Comparison of ENCODE assay signal across 8 cellular contexts in the genomic region with DNA sequence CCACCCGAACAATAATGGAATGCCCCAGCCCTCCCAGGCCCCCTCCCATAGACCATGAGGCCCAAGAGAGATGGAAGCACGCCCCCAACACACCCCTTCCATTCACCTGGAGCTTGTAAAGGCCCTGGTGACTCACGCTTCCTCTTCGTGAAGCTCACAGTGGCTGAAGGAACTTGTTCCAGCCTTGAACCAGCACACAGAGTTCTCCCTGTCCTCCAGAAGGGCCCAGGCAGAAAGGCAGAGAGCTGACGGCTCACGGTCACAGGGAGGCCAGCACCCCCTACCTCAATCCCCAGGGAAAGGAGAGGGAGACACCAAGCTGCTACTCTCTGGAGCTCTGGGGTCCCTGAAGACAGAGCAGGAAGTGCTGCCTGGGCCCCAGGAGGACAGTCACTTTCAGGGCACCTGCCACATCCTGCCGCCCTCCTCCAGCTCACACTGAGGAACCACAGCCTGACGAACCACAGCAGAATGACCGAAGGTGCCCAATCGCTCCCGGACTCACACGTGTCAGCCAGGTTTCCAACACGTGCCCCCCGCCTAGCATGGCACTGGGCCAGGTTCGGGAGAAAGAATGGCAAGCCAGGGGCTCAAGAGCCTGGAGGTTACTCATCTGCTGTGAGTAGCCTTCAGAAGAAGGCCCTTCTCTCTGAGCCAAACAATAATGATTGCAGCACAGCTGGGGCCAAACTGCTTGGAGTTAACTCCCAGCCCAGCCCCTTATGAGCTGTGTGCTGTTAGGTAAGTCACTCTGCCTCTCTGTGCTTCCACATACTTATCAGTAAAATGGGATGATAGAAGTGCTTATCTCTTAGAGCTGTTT. TPM values are rescaled to one million over a fixed set of nuclear protein-coding genes. Genes with fewer than 3 reads are reported as not detected.
DNase-seq lines count a peak whose midpoint lies in the region; ATAC-seq, FAIRE-seq and TF ChIP-seq lines count a peak whose summit lies in the region.

No MANE protein-coding gene starts in this region.

- no peaks in the 10 kb centered on the region for H3K36me3 ChIP-seq in CD4-positive, alpha-beta memory T cell (ENCODE audit: insufficient read depth, low read length)
- H3K36me3 ChIP-seq in SJSA1 (no peaks in the 10 kb centered on the region; the same call in 1 of the 2 replicates), muscle layer of duodenum (ENCODE audit: control insufficient read depth in 1 of 2, insufficient read depth in 2 of 2, low read length in 2 of 2) (no peaks in the 10 kb centered on the region), tibial nerve (no peaks in the 10 kb centered on the region)

- no peaks in the 10 kb centered on the region for H3K36me3 Mint-ChIP-seq in CD4-positive, alpha-beta memory T cell

- peak overlapping the region in 2 of 8 donors; percentile 12 to 26 for H3K4me3 Mint-ChIP-seq in CD4-positive, alpha-beta memory T cell

- no peaks in the 10 kb centered on the region for H3K9me3 ChIP-seq in CD4-positive, alpha-beta memory T cell (ENCODE audit: control insufficient read depth in 1 of 2, low read length in 2 of 2)
- H3K9me3 ChIP-seq in SJSA1 (replicated peaks) (no peaks in the 10 kb centered on the region), muscle layer of duodenum (ENCODE audit: control insufficient read depth in 1 of 2, low read length in 2 of 2) (no peaks in the 10 kb centered on the region), tibial nerve (no peaks in the 10 kb centered on the region)

- H3K27me3 Mint-ChIP-seq in CD4-positive, alpha-beta memory T cell, result peaks cover 0 to 2% of the 10 kb centered on the region in 2 donors

- H3K27ac Mint-ChIP-seq in CD4-positive, alpha-beta memory T cell, result peak overlapping the region in 5 of 7 donors; percentile 17 to 87 (median 37)

- no peaks in the 10 kb centered on the region for H3K27me3 ChIP-seq in CD4-positive, alpha-beta memory T cell (ENCODE audit: insufficient read depth, low read length)
- H3K27me3 ChIP-seq in SJSA1 (replicated peaks) (no peaks in the 10 kb centered on the region), muscle layer of duodenum (ENCODE audit: low read depth, low read length) (no peaks in the 10 kb centered on the region), tibial nerve (no peaks in the 10 kb centered on the region)

- CTCF ChIA-PET in CD4-positive, alpha-beta memory T cell (lab: Charles Lee; ENCODE audit: partially characterized antibody), result interaction anchor here (1.0 to 1.2 kb wide), 2 partner anchors 26 to 42 kb away, joined by 4 read pairs; no protein-coding TSS in a partner anchor

- no peak for TF ChIP-seq CTCF in cardiac fibroblast (IDR thresholded peaks at IDR 0.05; ENCODE audit: low read depth, low read length)
- TF ChIP-seq CTCF in tibial nerve (IDR thresholded peaks at IDR 0.05), result no peak

- no peak for TF ChIP-seq EP300 in tibial nerve (IDR thresholded peaks at IDR 0.05)

- H3K4me1 Mint-ChIP-seq in CD4-positive, alpha-beta memory T cell, result peaks cover 5 to 25% (median 19%) of the 10 kb centered on the region in 4 donors

- H3K9me3 Mint-ChIP-seq in CD4-positive, alpha-beta memory T cell, result no peaks in the 10 kb centered on the region

- H3K4me1 ChIP-seq in CD4-positive, alpha-beta memory T cell (ENCODE audit: insufficient read depth, low read length), result peaks cover 14% of the 10 kb centered on the region
- H3K4me1 ChIP-seq in SJSA1 (replicated peaks), result peaks cover 29% of the 10 kb centered on the region
- peaks cover 0 to 41% of the 10 kb centered on the region in 2 donors for H3K4me1 ChIP-seq in muscle layer of duodenum (ENCODE audit: control insufficient read depth in 1 of 2, insufficient read depth in 2 of 2, low read length in 2 of 2)
- H3K4me1 ChIP-seq in tibial nerve, result peaks cover 0 to 57% (median 14%) of the 10 kb centered on the region in 4 donors

- peak; percentile 71 for FAIRE-seq in GM19239 (lab: Jason Lieb, UNC)

- H3K27ac ChIP-seq in CD4-positive, alpha-beta memory T cell (ENCODE audit: low read depth, low read length), result no peak overlapping the region
- H3K27ac ChIP-seq in SJSA1, result peak overlapping the region; percentile 41
- peak overlapping the region; percentile 58 for H3K27ac ChIP-seq in muscle layer of duodenum (ENCODE audit: low read length)
- H3K27ac ChIP-seq in tibial nerve, result peak overlapping the region in 3 of 4 donors; percentile 46 to 65 (median 56)

- H3K4me3 ChIP-seq in CD4-positive, alpha-beta memory T cell (ENCODE audit: low read length in 2 of 2), result no peak overlapping the region
- no peak overlapping the region for H3K4me3 ChIP-seq in SJSA1
- H3K4me3 ChIP-seq in cardiac fibroblast (replicated peaks in 1 of 2; ENCODE audit: low read depth in 2 of 2, low read length in 2 of 2), result no peak overlapping the region
- no peak overlapping the region for H3K4me3 ChIP-seq in muscle layer of duodenum (ENCODE audit: low read depth in 1 of 2, low read length in 2 of 2)
- H3K4me3 ChIP-seq in tibial nerve, result no peak overlapping the region

- intact Hi-C loops in CD4-positive, alpha-beta memory T cell (cut with micrococcal nuclease), result no loop called here

- POLR2A ChIA-PET in CD4-positive, alpha-beta memory T cell (lab: Charles Lee; ENCODE audit: partially characterized antibody), result no interaction called here

- TF ChIP-seq POLR2A in tibial nerve (IDR thresholded peaks at IDR 0.05), result no peak

- peak; percentile 3 to 56 (median 5) for DNase-seq in CD4-positive, alpha-beta memory T cell
- DNase-seq in GM19239 (ENCODE audit: insufficient read length, low spot score) (peak; percentile 62), SJSA1 (ENCODE audit: low read depth in 1 of 2, low spot score in 2 of 2) (peak; percentile 52 to 70), cardiac fibroblast (ENCODE audit: low read depth in 2 of 2) (peak; percentile 44 to 87), tibial nerve (ENCODE audit: low spot score in 2 of 2) (no peak), NCI-H1930 (lab: John Stamatoyannopoulos, UW) (no peak)

- peak; percentile 82 for ATAC-seq in HG03196 (IDR thresholded peaks at IDR 0.05; ENCODE audit: unreplicated experiment)

- 53 to 63% methylated on average over 13 to 14 of the region's 15 CpGs for WGBS in tibial nerve, 2 donors

RNA-seq across cellular contexts. Expression of gene DLG5, which starts 52.8 kb away (rescaled TPM):
- 1 to 10 TPM; 2.7 to 3.2 TPM for total RNA-seq in CD4-positive, alpha-beta memory T cell
- polyA plus RNA-seq in CD4-positive, alpha-beta memory T cell, result under 1 TPM in 1 of 2 donors, not detected in 1; 0.13 TPM
- total RNA-seq in SJSA1 (2014; rRNA removed; shearing (Covaris generic)), result 19.5 and 27.6 TPM in 2 replicates
- 10 to 100 TPM; 33.0 to 47.7 (median 40.8) TPM for total RNA-seq in tibial nerve

Comparison
In these comparisons a context has a peak if more than half of its experiments do, and no peak if none do; other contexts are left out.
1. DNase-seq: peak in CD4-positive, alpha-beta memory T cell (5 of 5), GM19239 (single experiment), SJSA1 (2 of 2) and cardiac fibroblast (2 of 2); none in tibial nerve (0 of 2) and NCI-H1930 (0 of 2).